Comparison of ENCODE assay signal across 16 cellular contexts in the genomic region with DNA sequence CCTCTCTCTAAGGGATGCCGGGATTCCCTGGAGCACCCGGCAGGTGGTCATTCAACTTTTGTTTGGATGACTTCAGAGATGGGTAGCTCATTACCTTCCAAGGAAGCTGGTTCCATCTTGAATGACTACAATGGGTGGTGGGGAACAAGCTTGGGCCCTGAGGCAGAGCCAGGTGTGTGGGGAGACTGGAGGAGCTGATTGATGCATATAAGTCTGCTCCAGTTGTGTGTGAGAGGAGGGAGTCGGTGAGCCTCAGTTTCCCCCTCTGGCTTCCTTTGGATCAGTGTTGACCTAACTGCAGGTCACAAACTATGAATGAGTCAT.
"Had no signal": no experiment of that assay in that cellular context is flagged by ENCODE, and none has a peak within 500 bp of the region (broad histone marks: within the 10 kb centered on the region; RNA-seq: fewer than 3 reads in every experiment).

No MANE protein-coding gene starts in this region.

- DNase-seq: esophagus squamous epithelium; foreskin fibroblast; mammary epithelial cell; spleen; stimulated activated CD4-positive, alpha-beta T cell treated with anti-CD3 and anti-CD28 coated beads, Interleukin-1b, Interleukin-23, amount 100 ng/mL, for 48 hours; stimulated activated CD4-positive, alpha-beta T cell treated with anti-CD3 and anti-CD28 coated beads, Interleukin-4, amount 100 ng/mL, for 24 hours; tibial artery; upper lobe of right lung had no signal

- H3K36me3 ChIP-seq: esophagus squamous epithelium, gastroesophageal sphincter, neutrophil, spleen, tibial artery, upper lobe of right lung had no signal

- H3K27ac ChIP-seq: esophagus squamous epithelium, gastroesophageal sphincter, neutrophil, spleen, tibial artery, upper lobe of right lung had no signal

- H3K4me3 ChIP-seq: esophagus squamous epithelium, gastroesophageal sphincter, spleen, tibial artery, upper lobe of right lung had no signal

- ATAC-seq: gastroesophageal sphincter; left colon; sciatic nerve; stimulated activated memory B cell treated with anti-CD40 and anti-IgM and Interleukin-4, amounts not matched to agents 10 μg/mL and 1 μg/mL and 100 μg/mL, for 72 hours; upper lobe of right lung had no signal

- H3K4me1 Mint-ChIP-seq: central memory CD8-positive, alpha-beta T cell; stimulated activated memory B cell treated with anti-CD40 and anti-IgM and Interleukin-4, amounts not matched to agents 10 μg/mL and 1 μg/mL and 100 μg/mL, for 72 hours had no signal

- H3K27ac Mint-ChIP-seq: natural killer cell treated with Interleukin-12 subunit alpha and Interleukin-12 subunit beta and Interleukin-15 and Interleukin-18, amount 100 ng/mL, for 72 hours; stimulated activated memory B cell treated with anti-CD40 and anti-IgM and Interleukin-4, amounts not matched to agents 10 μg/mL and 1 μg/mL and 100 μg/mL, for 72 hours; stimulated activated naive CD8-positive, alpha-beta T cell treated with anti-CD3 and anti-CD28 coated beads, Interleukin-15, Interleukin-2, amounts not matched to agents 100 ng/mL and 50 ng/mL, for 24 hours had no signal

- H3K9me3 ChIP-seq: esophagus squamous epithelium, gastroesophageal sphincter, neutrophil, spleen, upper lobe of right lung had no signal

- H3K4me3 Mint-ChIP-seq: central memory CD8-positive, alpha-beta T cell; natural killer cell treated with Interleukin-12 subunit alpha and Interleukin-12 subunit beta and Interleukin-15 and Interleukin-18, amount 100 ng/mL, for 72 hours; stimulated activated memory B cell treated with anti-CD40 and anti-IgM and Interleukin-4, amounts not matched to agents 10 μg/mL and 1 μg/mL and 100 μg/mL, for 72 hours; stimulated activated naive CD8-positive, alpha-beta T cell treated with anti-CD3 and anti-CD28 coated beads, Interleukin-15, Interleukin-2, amounts not matched to agents 100 ng/mL and 50 ng/mL, for 24 hours had no signal

- H3K36me3 Mint-ChIP-seq: natural killer cell treated with Interleukin-12 subunit alpha and Interleukin-12 subunit beta and Interleukin-15 and Interleukin-18, amount 100 ng/mL, for 72 hours; stimulated activated memory B cell treated with anti-CD40 and anti-IgM and Interleukin-4, amounts not matched to agents 10 μg/mL and 1 μg/mL and 100 μg/mL, for 72 hours had no signal

- H3K4me1 ChIP-seq: esophagus squamous epithelium, spleen, tibial artery, upper lobe of right lung had no signal

- H3K9me3 Mint-ChIP-seq: central memory CD8-positive, alpha-beta T cell; natural killer cell treated with Interleukin-12 subunit alpha and Interleukin-12 subunit beta and Interleukin-15 and Interleukin-18, amount 100 ng/mL, for 72 hours; stimulated activated memory B cell treated with anti-CD40 and anti-IgM and Interleukin-4, amounts not matched to agents 10 μg/mL and 1 μg/mL and 100 μg/mL, for 72 hours; stimulated activated naive CD8-positive, alpha-beta T cell treated with anti-CD3 and anti-CD28 coated beads, Interleukin-15, Interleukin-2, amounts not matched to agents 100 ng/mL and 50 ng/mL, for 24 hours had no signal
